22 cellular contexts compared by ENCODE assay signal in the genomic region with DNA sequence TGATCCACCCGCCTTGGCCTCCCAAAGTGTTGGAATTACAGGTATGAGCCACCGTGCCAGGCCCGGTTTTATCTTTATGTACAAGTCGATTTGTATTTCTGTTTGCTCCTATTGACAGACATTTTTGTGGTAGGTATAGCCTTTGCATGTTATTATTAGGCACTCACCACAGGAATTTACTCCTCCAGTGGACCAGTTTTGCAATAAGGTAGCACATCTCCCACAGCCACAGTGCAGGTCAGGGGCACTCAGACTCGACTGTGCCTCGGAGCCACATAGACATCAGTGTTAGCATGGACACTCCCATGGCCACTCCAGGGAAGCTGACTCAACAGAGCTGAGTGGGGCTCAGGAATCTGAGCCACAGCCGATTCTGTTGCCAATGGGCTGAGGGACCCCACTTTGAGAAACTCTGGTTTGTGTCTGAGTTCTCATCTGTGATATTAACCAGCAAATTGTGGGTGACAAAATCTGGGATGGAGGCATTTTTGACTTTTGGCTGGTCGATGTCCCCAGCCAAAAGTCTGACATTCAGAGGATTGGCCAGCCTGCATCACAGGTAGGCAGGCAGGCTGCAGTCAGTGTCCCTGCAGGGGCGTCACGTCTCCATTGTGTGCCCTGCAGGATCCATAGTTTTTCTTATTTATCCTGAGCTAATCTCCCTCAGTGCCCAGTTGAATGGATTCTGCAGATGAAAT. TPM values are rescaled to one million over a fixed set of nuclear protein-coding genes. Genes with fewer than 3 reads are reported as not detected.
DNase-seq lines count a peak whose midpoint lies in the region; ATAC-seq and TF ChIP-seq lines count a peak whose summit lies in the region.
"Had no signal": no experiment of that assay in that cellular context is flagged by ENCODE, and none has a peak within 500 bp of the region (broad histone marks: within the 10 kb centered on the region; RNA-seq: fewer than 3 reads in every experiment).

No MANE protein-coding gene starts in this region.

- H4K8ac ChIP-seq in IMR-90 (ENCODE audit: low read depth in 2 of 2, low read length in 2 of 2) (no peak overlapping the region), mesenchymal stem cell (ENCODE audit: low read length) (no peak overlapping the region)

- peak; percentile 59 for ATAC-seq in IMR-90 (ENCODE audit: low read depth)
- no peak for ATAC-seq in stimulated activated naive B cell treated with anti-CD40 and anti-IgM and Interleukin-4, amounts not matched to agents 10 μg/mL and 1 μg/mL and 100 μg/mL, for 72 hours (replicated peaks)
- ATAC-seq: activated T-cell treated with anti-CD3 and anti-CD28 coated beads, Interleukin-2, amount 50 U/mL, for 4 hours had no signal

- no peak overlapping the region for H3K14ac ChIP-seq in IMR-90 (replicated peaks; ENCODE audit: low read depth, low read length)
- no peak overlapping the region for H3K14ac ChIP-seq in mesenchymal stem cell (ENCODE audit: low read length in 2 of 2)

- H3K4ac ChIP-seq in IMR-90 (ENCODE audit: low read depth, low read length) (no peak overlapping the region), mesenchymal stem cell (ENCODE audit: low read depth in 1 of 2, low read length in 2 of 2) (no peak overlapping the region)

- peaks cover 11% of the 10 kb centered on the region; the same call in 1 of the 2 replicates for H3K9me1 ChIP-seq in IMR-90 (ENCODE audit: insufficient read depth, low read length)

- dilution Hi-C loops in IMR-90 (cut with HindIII; ENCODE audit: low sequenced_read_pairs, unreplicated experiment), result no loop called here

- H3K4me3 Mint-ChIP-seq in stimulated activated naive B cell treated with anti-CD40 and anti-IgM and Interleukin-4, amounts not matched to agents 10 μg/mL and 1 μg/mL and 100 μg/mL, for 72 hours, result no peak overlapping the region
- H3K4me3 Mint-ChIP-seq: activated B cell treated with CpG ODN at 0.5 μM for 24 hours; activated CD4-positive, alpha-beta memory T cell treated with anti-CD3 and anti-CD28 coated beads for 36 hours; activated naive CD4-positive, alpha-beta T cell treated with anti-CD3 and anti-CD28 coated beads, Interleukin-2, amount 50 U/mL, for 24 hours; activated T-cell treated with anti-CD3 and anti-CD28 coated beads, Interleukin-2, amount 50 U/mL, for 4 hours; H9; memory B cell had no signal

- no peak overlapping the region for H3K56ac ChIP-seq in IMR-90 (ENCODE audit: extremely low read depth, insufficient read depth, low read length)

- no peaks in the 10 kb centered on the region for H3K9me3 ChIP-seq in IMR-90 (ENCODE audit: control insufficient read depth, insufficient read depth, low read length)
- no peaks in the 10 kb centered on the region for H3K9me3 ChIP-seq in mesenchymal stem cell (ENCODE audit: control insufficient read depth, low read length)
- H3K9me3 ChIP-seq: ascending aorta, BLaER1, MG63, vagina had no signal

- H3K79me1 ChIP-seq in IMR-90 (ENCODE audit: low read depth in 1 of 2, low read length in 2 of 2) (0 out of 4 replicates have a peak, but pooled peaks cover 0 to 7% of the 10 kb centered on the region in 2 experiments), mesenchymal stem cell (replicated peaks; ENCODE audit: low read length, poor library complexity, severe bottlenecking) (peaks cover 2% of the 10 kb centered on the region)

- H2AFZ ChIP-seq in IMR-90 (replicated peaks; ENCODE audit: low read length, poor library complexity) (no peak overlapping the region), mesenchymal stem cell (ENCODE audit: low read depth, low read length) (no peak overlapping the region)

- H3K4me1 ChIP-seq in IMR-90 (ENCODE audit: control insufficient read depth, insufficient read depth, low read length) (peaks cover 11% of the 10 kb centered on the region), mesenchymal stem cell (ENCODE audit: control insufficient read depth, insufficient read depth, low read depth, low read length) (peaks cover 6% of the 10 kb centered on the region)

- H2BK15ac ChIP-seq in IMR-90 (ENCODE audit: low read depth, low read length) (no peak overlapping the region), mesenchymal stem cell (ENCODE audit: low read depth, poor library complexity, severe bottlenecking) (no peak overlapping the region)

- peak; percentile 37 for DNase-seq in AG10803 (ENCODE audit: low read depth)
- no peak for DNase-seq in IMR-90
- DNase-seq in choroid plexus epithelial cell (ENCODE audit: low read depth), result peak; percentile 77
- peak; percentile 66 for DNase-seq in mesenchymal stem cell
- DNase-seq in NCI-H446 treated with DMSO at 0.1 percent for 48 hours (lab: John Stamatoyannopoulos, UW), result no peak
- DNase-seq in SK-N-DZ (ENCODE audit: low spot score), result no peak
- DNase-seq in activated gamma-delta T cell (lab: John Stamatoyannopoulos, UW), result no peak
- DNase-seq in stimulated activated naive B cell treated with anti-CD40 and anti-IgM and Interleukin-4, amounts not matched to agents 10 μg/mL and 1 μg/mL and 100 μg/mL, for 72 hours, result no peak
- DNase-seq: activated B cell treated with CpG ODN at 0.5 μM for 24 hours; activated CD4-positive, alpha-beta memory T cell treated with anti-CD3 and anti-CD28 coated beads for 36 hours; activated T-cell treated with anti-CD3 and anti-CD28 coated beads, Interleukin-2, amount 50 U/mL, for 4 hours; H9; MG63; NCI-H1417 treated with DMSO at 0.1 percent for 48 hours; NCI-H524; stimulated activated CD4-positive, alpha-beta T cell treated with anti-CD3 and anti-CD28 coated beads, Interleukin-15, amount 100 ng/mL, for 24 hours; T1000 had no signal

- H3K27me3 Mint-ChIP-seq in stimulated activated naive B cell treated with anti-CD40 and anti-IgM and Interleukin-4, amounts not matched to agents 10 μg/mL and 1 μg/mL and 100 μg/mL, for 72 hours, result peaks cover 29 to 47% of the 10 kb centered on the region in 2 donors

- H2BK120ac ChIP-seq in IMR-90 (ENCODE audit: low read depth, low read length), result no peak overlapping the region
- no peak overlapping the region for H2BK120ac ChIP-seq in mesenchymal stem cell (ENCODE audit: low read depth, low read length)

- H2AK5ac ChIP-seq in IMR-90 (ENCODE audit: low read depth, low read length) (no peak overlapping the region), mesenchymal stem cell (ENCODE audit: low read length, severe bottlenecking) (no peak overlapping the region)

- H2BK5ac ChIP-seq in IMR-90 (ENCODE audit: low read depth, low read length, poor library complexity, severe bottlenecking), result no peak overlapping the region
- H2BK5ac ChIP-seq in mesenchymal stem cell (ENCODE audit: low read depth, low read length, poor library complexity, severe bottlenecking), result no peak overlapping the region

- no TSS peak for BruUV-seq in IMR-90 (replicated peaks; lab: Mats Ljungman, UMichigan)

- H3K4me3 ChIP-seq in AG10803 (ENCODE audit: low read length) (no peak overlapping the region), IMR-90 (ENCODE audit: insufficient read depth, low read depth, low read length) (no peak overlapping the region), choroid plexus epithelial cell (ENCODE audit: low read depth, low read length) (no peak overlapping the region), mesenchymal stem cell (ENCODE audit: insufficient read depth in 1 of 2, low read depth in 1 of 2, low read length in 2 of 2) (no peak overlapping the region)
- H3K4me3 ChIP-seq: ascending aorta, BLaER1, MG63, vagina had no signal

- H3K36me3 ChIP-seq in IMR-90 (ENCODE audit: control insufficient read depth, insufficient read depth, low read length), result no peaks in the 10 kb centered on the region
- no peaks in the 10 kb centered on the region for H3K36me3 ChIP-seq in mesenchymal stem cell (ENCODE audit: control insufficient read depth in 1 of 2, insufficient read depth in 2 of 2, low read depth in 1 of 2, low read length in 2 of 2)
- H3K36me3 ChIP-seq: ascending aorta, BLaER1, MG63, vagina had no signal

- in situ Hi-C loops in IMR-90 (cut with MboI; ENCODE audit: low sequenced_read_pairs), result loop anchor here (10.0 kb wide), 1 partner anchor 281 kb away; no protein-coding TSS in a partner anchor

- intact Hi-C loops in IMR-90 (cut with micrococcal nuclease), result no loop called here

- TF ChIP-seq CTCF in AG10803 (conservative IDR thresholded peaks at IDR 0.05; ENCODE audit: low read length) (no peak), IMR-90 (conservative IDR thresholded peaks at IDR 0.05; ENCODE audit: low read depth, low read length) (no peak), choroid plexus epithelial cell (conservative IDR thresholded peaks at IDR 0.05; ENCODE audit: low read depth, low read length) (no peak)

- no peak overlapping the region for H3K27ac ChIP-seq in IMR-90 (ENCODE audit: insufficient read depth, low read length)
- H3K27ac ChIP-seq in mesenchymal stem cell (ENCODE audit: low read length, poor library complexity, severe bottlenecking), result no peak overlapping the region
- H3K27ac ChIP-seq: ascending aorta, BLaER1, vagina had no signal

- no peak for TF ChIP-seq POLR2A in IMR-90 (IDR thresholded peaks at IDR 0.05; ENCODE audit: low read depth, low read length)

- no peak overlapping the region for H3K27ac Mint-ChIP-seq in stimulated activated naive B cell treated with anti-CD40 and anti-IgM and Interleukin-4, amounts not matched to agents 10 μg/mL and 1 μg/mL and 100 μg/mL, for 72 hours
- H3K27ac Mint-ChIP-seq: activated B cell treated with CpG ODN at 0.5 μM for 24 hours; activated CD4-positive, alpha-beta memory T cell treated with anti-CD3 and anti-CD28 coated beads for 36 hours; activated naive CD4-positive, alpha-beta T cell treated with anti-CD3 and anti-CD28 coated beads, Interleukin-2, amount 50 U/mL, for 24 hours; H9; memory B cell had no signal

- H4K20me1 ChIP-seq in IMR-90 (ENCODE audit: insufficient read depth, low read length), result no peaks in the 10 kb centered on the region
- H4K20me1 ChIP-seq: BLaER1 had no signal

- H3K23ac ChIP-seq in IMR-90 (ENCODE audit: low read depth, low read length) (no peak overlapping the region), mesenchymal stem cell (ENCODE audit: low read length in 2 of 2) (no peak overlapping the region)

- POLR2A ChIA-PET in IMR-90 (lab: Charles Lee; ENCODE audit: unreplicated experiment), result no interaction called here

- H4K5ac ChIP-seq in IMR-90 (ENCODE audit: low read depth, low read length), result no peak overlapping the region

- CTCF ChIA-PET in IMR-90 (lab: Yijun Ruan, JAX), result no interaction called here

- H3K4me2 ChIP-seq in IMR-90 (ENCODE audit: low read depth, low read length), result no peak overlapping the region
- H3K4me2 ChIP-seq in mesenchymal stem cell (ENCODE audit: low read length, poor library complexity, severe bottlenecking), result no peak overlapping the region

- no peak for TF ChIP-seq RAD21 in IMR-90 (IDR thresholded peaks at IDR 0.05; ENCODE audit: low read length)

- H3K18ac ChIP-seq in IMR-90 (ENCODE audit: low read depth, low read length) (no peak overlapping the region), mesenchymal stem cell (ENCODE audit: low read depth in 1 of 2, low read length in 2 of 2) (no peak overlapping the region)

- H4K91ac ChIP-seq in IMR-90 (ENCODE audit: insufficient read depth, low read depth, low read length) (no peak overlapping the region; the same call in 1 of the 2 replicates), mesenchymal stem cell (ENCODE audit: low read length) (no peak overlapping the region)

- no peak overlapping the region for H2BK20ac ChIP-seq in IMR-90 (ENCODE audit: low read depth, low read length)

- H3K9ac ChIP-seq in IMR-90 (ENCODE audit: low read depth, low read length), result no peak overlapping the region
- no peak overlapping the region for H3K9ac ChIP-seq in mesenchymal stem cell (ENCODE audit: low read length)
- H3K9ac ChIP-seq: BLaER1 had no signal

- H3K27me3 ChIP-seq in IMR-90 (ENCODE audit: control insufficient read depth, insufficient read depth, low read length) (no peaks in the 10 kb centered on the region), mesenchymal stem cell (ENCODE audit: control insufficient read depth in 1 of 2, insufficient read depth in 1 of 2, low read length in 2 of 2) (no peaks in the 10 kb centered on the region)
- H3K27me3 ChIP-seq: ascending aorta, BLaER1, MG63, vagina had no signal

- no peaks in the 10 kb centered on the region for H3K36me3 Mint-ChIP-seq in stimulated activated naive B cell treated with anti-CD40 and anti-IgM and Interleukin-4, amounts not matched to agents 10 μg/mL and 1 μg/mL and 100 μg/mL, for 72 hours
- H3K36me3 Mint-ChIP-seq: activated CD4-positive, alpha-beta memory T cell treated with anti-CD3 and anti-CD28 coated beads for 36 hours; activated naive CD4-positive, alpha-beta T cell treated with anti-CD3 and anti-CD28 coated beads, Interleukin-2, amount 50 U/mL, for 24 hours; memory B cell had no signal

- H3K9me3 Mint-ChIP-seq in stimulated activated naive B cell treated with anti-CD40 and anti-IgM and Interleukin-4, amounts not matched to agents 10 μg/mL and 1 μg/mL and 100 μg/mL, for 72 hours, result no peaks in the 10 kb centered on the region
- H3K9me3 Mint-ChIP-seq: activated B cell treated with CpG ODN at 0.5 μM for 24 hours; activated CD4-positive, alpha-beta memory T cell treated with anti-CD3 and anti-CD28 coated beads for 36 hours; activated naive CD4-positive, alpha-beta T cell treated with anti-CD3 and anti-CD28 coated beads, Interleukin-2, amount 50 U/mL, for 24 hours; activated T-cell treated with anti-CD3 and anti-CD28 coated beads, Interleukin-2, amount 50 U/mL, for 4 hours; H9; memory B cell had no signal

- H2BK12ac ChIP-seq in mesenchymal stem cell (ENCODE audit: low read length in 2 of 2), result peak overlapping the region in 1 of 2 experiments; percentile 14

- H3K4me1 Mint-ChIP-seq in stimulated activated naive B cell treated with anti-CD40 and anti-IgM and Interleukin-4, amounts not matched to agents 10 μg/mL and 1 μg/mL and 100 μg/mL, for 72 hours, result peaks cover 3 to 8% of the 10 kb centered on the region in 2 donors
- H3K4me1 Mint-ChIP-seq: activated B cell treated with CpG ODN at 0.5 μM for 24 hours; activated naive CD4-positive, alpha-beta T cell treated with anti-CD3 and anti-CD28 coated beads, Interleukin-2, amount 50 U/mL, for 24 hours had no signal

- WGBS in IMR-90 (ENCODE audit: extremely low coverage in 2 of 2, insufficient read length in 1 of 2), 2 experiments, result 88% methylated on average over 3 of the region's 10 CpGs; no CpG with 5 or more reads in 1 of the 2 experiments
- WGBS in mesenchymal stem cell, result 80% methylated on average over 5 of the region's 10 CpGs

- no peak overlapping the region for H2AK9ac ChIP-seq in IMR-90 (replicated peaks; ENCODE audit: low read depth, low read length, poor library complexity)

RNA-seq across cellular contexts. Expression of gene SHB, which starts 15.0 kb away (rescaled TPM):
- 6.1 and 7.8 TPM in 2 replicates for total RNA-seq in IMR-90 (2012; rRNA removed)
- 20.4 and 22.9 TPM in 2 replicates for polyA plus RNA-seq in IMR-90 (2012; rRNA removed)
- polyA plus RNA-seq in IMR-90 (2012; cell fraction: cytosol; rRNA removed), result 15.8 and 28.1 TPM in 2 replicates
- polyA plus RNA-seq in IMR-90 (2012; cell fraction: nucleus; rRNA removed; ENCODE audit: low replicate concordance), result 36.9 and 39.5 TPM in 2 replicates
- polyA plus RNA-seq in mesenchymal stem cell (2013, experiment 1 of 2), result 18.4 TPM
- polyA plus RNA-seq in mesenchymal stem cell (2013, experiment 2 of 2), result 17.9 TPM
- polyA plus RNA-seq in SK-N-DZ (2014; cell fraction: cytosol; rRNA removed), result 8.5 and 9.6 TPM in 2 replicates
- polyA plus RNA-seq in SK-N-DZ (2014; cell fraction: nucleus; rRNA removed), result 5.3 and 5.8 TPM in 2 replicates

Comparison
In these comparisons a context has a peak if more than half of its experiments do, and no peak if none do; other contexts are left out.
1. DNase-seq: peak in AG10803 (single experiment), choroid plexus epithelial cell (single experiment) and mesenchymal stem cell (single experiment); none in IMR-90 (single experiment), NCI-H446 treated with DMSO at 0.1 percent for 48 hours (single experiment), SK-N-DZ (single experiment), activated gamma-delta T cell (single experiment) and stimulated activated naive B cell treated with anti-CD40 and anti-IgM and Interleukin-4, amounts not matched to agents 10 μg/mL and 1 μg/mL and 100 μg/mL, for 72 hours (single experiment).